8 cellular contexts compared by ENCODE assay signal in the genomic region with DNA sequence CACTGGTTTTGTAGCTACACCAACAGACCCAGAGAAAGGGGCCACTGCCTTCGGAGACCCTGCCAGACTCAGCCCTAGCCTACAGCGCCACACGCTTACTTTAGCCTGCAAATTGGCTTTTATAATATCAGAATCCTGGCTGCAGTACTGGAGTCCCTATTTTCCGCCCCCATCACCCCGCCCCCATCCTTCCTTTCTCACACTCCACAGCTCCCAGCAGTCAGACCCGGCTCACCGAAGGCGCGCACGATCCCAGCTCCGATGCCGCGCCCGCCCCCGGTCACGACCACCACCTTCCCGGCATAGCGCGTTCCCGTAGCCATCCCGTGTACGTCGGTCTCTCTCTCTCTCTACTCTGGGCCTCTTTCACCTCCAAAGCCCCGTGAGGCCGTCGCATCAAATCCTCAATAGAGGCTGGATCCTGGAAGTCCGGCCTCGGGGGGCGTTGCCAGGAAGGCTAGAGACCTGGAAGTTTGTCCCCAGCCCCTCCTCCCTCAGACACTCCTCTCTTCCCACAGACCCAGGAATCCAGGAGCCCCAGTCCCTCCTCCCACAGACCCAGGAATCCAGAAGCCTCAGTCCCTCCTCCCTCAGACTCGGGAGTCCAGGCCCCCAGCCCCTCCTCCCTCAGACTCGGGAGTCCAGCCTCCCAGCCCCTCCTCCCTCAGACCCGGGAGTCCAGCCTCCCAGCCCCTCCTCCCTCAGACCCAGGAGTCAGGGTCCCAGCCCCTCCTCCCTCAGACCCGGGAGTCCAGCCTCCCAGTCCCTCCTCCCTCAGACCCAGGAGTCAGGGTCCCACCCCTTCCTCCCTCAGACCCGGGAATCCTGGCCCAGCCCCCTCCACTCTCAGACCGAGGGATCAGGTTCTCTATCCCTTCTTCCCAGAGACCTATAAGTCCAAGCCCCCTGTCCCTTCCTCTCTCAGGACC. TPM values are rescaled to one million over a fixed set of nuclear protein-coding genes. Genes with fewer than 3 reads are reported as not detected.
DNase-seq lines count a peak whose midpoint lies in the region; ATAC-seq and TF ChIP-seq lines count a peak whose summit lies in the region.

TSS of gene HSD17B14 (minus strand) at position 403 of the 929 bp plus-strand sequence. CDS start at position 323, 80 bp downstream.

- H2AFZ ChIP-seq in OCI-LY3 (ENCODE audit: low read depth, low read length): peak within 1 kb of the TSS; percentile 74

- ATAC-seq in GM21390 (IDR thresholded peaks at IDR 0.05; ENCODE audit: unreplicated experiment): no peak

- no peak within 1 kb of the TSS for H2BK120ac ChIP-seq in mesendoderm (ENCODE audit: low read depth, low read length)

- H3K9me3 ChIP-seq in OCI-LY3 (ENCODE audit: insufficient read depth, low read length): no peaks in the 10 kb centered on the region

- H3K27ac ChIP-seq in OCI-LY3 (ENCODE audit: low read length) (peak within 1 kb of the TSS; percentile 59), mesendoderm (ENCODE audit: low read depth, low read length) (peak within 1 kb of the TSS; percentile 79)

- peak; percentile 23 for DNase-seq in stimulated activated CD4-positive, alpha-beta T cell treated with anti-CD3 and anti-CD28 coated beads, Interleukin-12 subunit alpha, Interleukin-12 subunit beta, amount 100 ng/mL, for 4 hours
- DNase-seq in stimulated activated CD4-positive, alpha-beta T cell treated with anti-CD3 and anti-CD28 coated beads, Interleukin-4, amount 100 ng/mL, for 24 hours: no peak
- DNase-seq in effector CD8-positive, alpha-beta T cell (lab: John Stamatoyannopoulos, UW): peak; percentile 22
- peak; percentile 88 for DNase-seq in mesendoderm
- peak; percentile 61 for DNase-seq in ureter (ENCODE audit: low spot score)
- no peak for DNase-seq in kidney tubule cell (ENCODE audit: low spot score)

- no peak within 1 kb of the TSS for H4K8ac ChIP-seq in mesendoderm (ENCODE audit: low read depth, low read length)

- H2BK5ac ChIP-seq in mesendoderm (ENCODE audit: low read length): peak within 1 kb of the TSS; percentile 87

- peak within 1 kb of the TSS; percentile 89 for H3K56ac ChIP-seq in mesendoderm (ENCODE audit: low read length)

- H2AK5ac ChIP-seq in mesendoderm (ENCODE audit: low read length): no peak within 1 kb of the TSS

- peak within 1 kb of the TSS; percentile 94 for H3K4me2 ChIP-seq in OCI-LY3 (ENCODE audit: low read length)
- peak within 1 kb of the TSS; percentile 97 for H3K4me2 ChIP-seq in mesendoderm (ENCODE audit: low read length)

- H2BK15ac ChIP-seq in mesendoderm (replicated peaks; ENCODE audit: low read depth): no peak within 1 kb of the TSS

- H4K20me1 ChIP-seq in OCI-LY3 (ENCODE audit: insufficient read depth, low read length): no peaks in the 10 kb centered on the region

- H3K23ac ChIP-seq in mesendoderm (ENCODE audit: low read length): no peak within 1 kb of the TSS

- H3K36me3 ChIP-seq in OCI-LY3 (replicated peaks; ENCODE audit: low read depth, low read length): peaks cover 4% of the 10 kb centered on the region
- no peaks in the 10 kb centered on the region for H3K36me3 ChIP-seq in mesendoderm (ENCODE audit: control insufficient read depth, insufficient read depth, low read length)

- H3K4ac ChIP-seq in mesendoderm (ENCODE audit: low read depth, low read length): no peak within 1 kb of the TSS

- H3K4me1 ChIP-seq in OCI-LY3 (ENCODE audit: low read length) (peaks cover 14% of the 10 kb centered on the region), mesendoderm (ENCODE audit: control insufficient read depth, low read depth, low read length) (no peaks in the 10 kb centered on the region)

- H3K4me3 ChIP-seq in OCI-LY3 (ENCODE audit: low read length) (peak within 1 kb of the TSS; percentile 77), mesendoderm (ENCODE audit: low read length) (peak within 1 kb of the TSS; percentile 54)

- no peak within 1 kb of the TSS for H4K5ac ChIP-seq in mesendoderm (ENCODE audit: low read length)

- TF ChIP-seq CTCF in OCI-LY3 (IDR thresholded peaks at IDR 0.05; ENCODE audit: low read depth, low read length): no peak

- H3K27me3 ChIP-seq in OCI-LY3 (ENCODE audit: low read depth, low read length) (no peaks in the 10 kb centered on the region), mesendoderm (ENCODE audit: insufficient read depth, low read length, poor library complexity) (no peaks in the 10 kb centered on the region)

- H3K79me1 ChIP-seq in mesendoderm (ENCODE audit: low read length): no peaks in the 10 kb centered on the region

- peak within 1 kb of the TSS; percentile 19 for H3K18ac ChIP-seq in mesendoderm (ENCODE audit: low read length)

- no CpG with 5 or more reads among the region's 35 CpGs for WGBS in mesendoderm (ENCODE audit: extremely low coverage, insufficient coverage, low lambda C conversion rate)

- H3K79me2 ChIP-seq in OCI-LY3 (ENCODE audit: low read length) (no peaks in the 10 kb centered on the region), mesendoderm (ENCODE audit: control insufficient read depth, insufficient read depth, low read length) (no peaks in the 10 kb centered on the region)

- H3K9ac ChIP-seq in OCI-LY3 (ENCODE audit: low read length) (peak within 1 kb of the TSS; percentile 86), mesendoderm (ENCODE audit: low read length) (peak within 1 kb of the TSS; percentile 79)

RNA-seq across cellular contexts. Expression of gene HSD17B14, which starts in this region (rescaled TPM):
- polyA plus RNA-seq in mesendoderm (2013, experiment 1 of 2): 1.5 TPM
- polyA plus RNA-seq in mesendoderm (2013, experiment 2 of 2): 1.2 TPM
- total RNA-seq in ureter: 24.4 TPM

Comparison
In these comparisons a context has a peak if more than half of its experiments do, and no peak if none do; other contexts are left out.
1. DNase-seq: peak in stimulated activated CD4-positive, alpha-beta T cell treated with anti-CD3 and anti-CD28 coated beads, Interleukin-12 subunit alpha, Interleukin-12 subunit beta, amount 100 ng/mL, for 4 hours (single experiment), effector CD8-positive, alpha-beta T cell (single experiment), mesendoderm (single experiment) and ureter (single experiment); none in stimulated activated CD4-positive, alpha-beta T cell treated with anti-CD3 and anti-CD28 coated beads, Interleukin-4, amount 100 ng/mL, for 24 hours (single experiment) and kidney tubule cell (single experiment).